Comparison of ENCODE assay signal across 18 cellular contexts in the genomic region with DNA sequence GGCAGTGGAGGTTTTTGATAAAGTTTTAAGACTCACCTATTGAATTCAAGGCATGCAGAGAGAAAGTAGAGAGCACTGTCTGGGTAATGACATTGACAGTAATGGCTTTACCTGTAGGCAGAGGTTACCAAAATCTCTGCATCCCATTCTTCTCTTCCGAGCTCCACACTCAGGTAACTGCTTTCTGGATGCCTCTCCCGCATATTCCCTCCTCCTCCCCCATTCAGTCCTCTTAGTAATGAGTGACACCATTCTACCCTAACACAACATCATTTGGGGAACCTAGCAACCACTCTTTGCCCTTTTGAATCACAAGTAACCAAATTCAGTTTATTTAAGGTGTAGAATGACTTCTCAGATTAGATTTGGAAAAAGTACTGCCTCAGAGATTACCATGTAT.
"Had no signal": no experiment of that assay in that cellular context is flagged by ENCODE, and none has a peak within 500 bp of the region (broad histone marks: within the 10 kb centered on the region; RNA-seq: fewer than 3 reads in every experiment).

No MANE protein-coding gene starts in this region.

- H3K4me3 Mint-ChIP-seq: activated CD4-positive, alpha-beta memory T cell treated with anti-CD3 and anti-CD28 coated beads for 36 hours; activated naive CD8-positive, alpha-beta T cell treated with anti-CD3 and anti-CD28 coated beads for 36 hours; memory B cell; T-helper 2 cell treated with Interferon-gamma antibody and Interleukin-4, amounts not matched to agents 5 μg/mL and 100 μg/mL, for 36 hours had no signal

- H3K9me3 Mint-ChIP-seq: activated CD4-positive, alpha-beta memory T cell treated with anti-CD3 and anti-CD28 coated beads for 36 hours; T-helper 2 cell treated with Interferon-gamma antibody and Interleukin-4, amounts not matched to agents 5 μg/mL and 100 μg/mL, for 36 hours had no signal

- H3K27me3 ChIP-seq: hepatocyte, upper lobe of right lung had no signal

- H3K4me3 ChIP-seq: hepatocyte, upper lobe of right lung had no signal

- H3K9me3 ChIP-seq: SK-N-SH, upper lobe of right lung had no signal

- H3K27me3 Mint-ChIP-seq: activated CD4-positive, alpha-beta memory T cell treated with anti-CD3 and anti-CD28 coated beads for 36 hours; activated naive CD8-positive, alpha-beta T cell treated with anti-CD3 and anti-CD28 coated beads for 36 hours; memory B cell had no signal

- H3K36me3 ChIP-seq: upper lobe of right lung had no signal

- H3K27ac ChIP-seq: hepatocyte, upper lobe of right lung, WERI-Rb-1 had no signal

- DNase-seq: activated CD4-positive, alpha-beta memory T cell treated with anti-CD3 and anti-CD28 coated beads for 36 hours; activated CD4-positive, alpha-beta T cell treated with anti-CD3 and anti-CD28 coated beads for 4 hours; activated naive CD8-positive, alpha-beta T cell treated with anti-CD3 and anti-CD28 coated beads for 36 hours; central memory CD4-positive, alpha-beta T cell; effector memory CD4-positive, alpha-beta T cell; foreskin melanocyte; glutamatergic neuron; kidney glomerular epithelial cell; retina; SK-N-SH; stimulated activated CD4-positive, alpha-beta T cell treated with anti-CD3 and anti-CD28 coated beads, Interleukin-4, amount 100 ng/mL, for 24 hours; stimulated activated naive CD8-positive, alpha-beta T cell treated with anti-CD3 and anti-CD28 coated beads, Interleukin-15, Interleukin-2, amounts not matched to agents 100 U/mL and 50 U/mL, for 24 hours; upper lobe of right lung; WERI-Rb-1 had no signal

- ATAC-seq: esophagus mucosa, upper lobe of right lung had no signal

- H3K27ac Mint-ChIP-seq: activated CD4-positive, alpha-beta memory T cell treated with anti-CD3 and anti-CD28 coated beads for 36 hours; activated naive CD8-positive, alpha-beta T cell treated with anti-CD3 and anti-CD28 coated beads for 36 hours; memory B cell; T-helper 2 cell treated with Interferon-gamma antibody and Interleukin-4, amounts not matched to agents 5 μg/mL and 100 μg/mL, for 36 hours had no signal
